Comparison of ENCODE assay signal across 11 cellular contexts in the genomic region with DNA sequence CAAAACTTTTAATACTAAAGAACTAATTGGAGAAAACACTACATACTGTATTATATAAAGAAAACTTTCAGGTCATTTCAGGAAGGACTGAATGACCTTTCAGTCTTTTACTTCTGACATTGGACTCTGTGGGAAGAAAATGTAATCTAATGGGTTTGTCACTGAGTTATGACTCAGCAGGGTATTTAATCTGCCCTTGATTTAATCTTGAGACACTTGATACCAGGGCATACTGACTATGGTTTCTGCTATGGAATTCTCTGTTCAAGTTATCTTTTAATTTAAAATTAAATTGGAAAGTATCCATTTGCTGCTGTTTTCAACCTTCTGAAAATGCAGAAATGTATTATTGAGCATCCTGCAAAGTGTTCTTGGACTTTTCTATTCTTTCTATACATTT.
"Had no signal": no experiment of that assay in that cellular context is flagged by ENCODE, and none has a peak within 500 bp of the region (broad histone marks: within the 10 kb centered on the region; RNA-seq: fewer than 3 reads in every experiment).

No MANE protein-coding gene starts in this region.

- H3K9me3 ChIP-seq: colonic mucosa, gastroesophageal sphincter, ovary had no signal

- H3K4me1 Mint-ChIP-seq: neural progenitor cell had no signal

- H3K4me1 ChIP-seq: colonic mucosa, gastroesophageal sphincter, neural progenitor cell had no signal

- H3K4me3 ChIP-seq: colonic mucosa, gastroesophageal sphincter, neural progenitor cell, ovary, skin epidermis had no signal

- H3K4me3 Mint-ChIP-seq: neural progenitor cell had no signal

- H2AFZ ChIP-seq: neural progenitor cell had no signal

- H3K27me3 ChIP-seq: colonic mucosa, gastroesophageal sphincter, neural progenitor cell, ovary had no signal

- DNase-seq: activated CD4-positive, alpha-beta T cell treated with anti-CD3 and anti-CD28 coated beads, Interleukin-2, amount 50 U/mL, for 48 hours; activated CD4-positive, CD25-positive, alpha-beta regulatory T cell treated with anti-CD3 and anti-CD28 coated beads, Interleukin-2, amount 50 U/mL, for 72 hours; activated gamma-delta T cell treated with Interleukin-2 at 50 U/mL for 16 hours; activated T-cell treated with anti-CD3 and anti-CD28 coated beads, Interleukin-2, amount 50 U/mL, for 48 hours; colonic mucosa; midbrain; ovary; retina had no signal

- H3K36me3 ChIP-seq: colonic mucosa, gastroesophageal sphincter, neural progenitor cell, ovary had no signal

- H3K27ac ChIP-seq: colonic mucosa, gastroesophageal sphincter, neural progenitor cell, ovary, skin epidermis had no signal

- H3K9ac ChIP-seq: neural progenitor cell had no signal

- H3K9me3 Mint-ChIP-seq: neural progenitor cell had no signal

- H3K36me3 Mint-ChIP-seq: neural progenitor cell had no signal

- H3K4me2 ChIP-seq: neural progenitor cell had no signal

- H3K27ac Mint-ChIP-seq: neural progenitor cell had no signal
